1 cellular context compared by ENCODE assay signal in genomic region chr3:94616833-94617232, GRCh38.
A peak's percentile ranks its signal among the peaks of the same experiment; 100 is the strongest.
TF ChIP-seq lines count a peak whose summit lies in the region.

No MANE protein-coding gene starts in this region.

TF ChIP-seq in HepG2, 621 proteins besides CTCF, POLR2A, EP300 and RAD21 (continued from another document):
- TF ChIP-seq, protein P1, sequence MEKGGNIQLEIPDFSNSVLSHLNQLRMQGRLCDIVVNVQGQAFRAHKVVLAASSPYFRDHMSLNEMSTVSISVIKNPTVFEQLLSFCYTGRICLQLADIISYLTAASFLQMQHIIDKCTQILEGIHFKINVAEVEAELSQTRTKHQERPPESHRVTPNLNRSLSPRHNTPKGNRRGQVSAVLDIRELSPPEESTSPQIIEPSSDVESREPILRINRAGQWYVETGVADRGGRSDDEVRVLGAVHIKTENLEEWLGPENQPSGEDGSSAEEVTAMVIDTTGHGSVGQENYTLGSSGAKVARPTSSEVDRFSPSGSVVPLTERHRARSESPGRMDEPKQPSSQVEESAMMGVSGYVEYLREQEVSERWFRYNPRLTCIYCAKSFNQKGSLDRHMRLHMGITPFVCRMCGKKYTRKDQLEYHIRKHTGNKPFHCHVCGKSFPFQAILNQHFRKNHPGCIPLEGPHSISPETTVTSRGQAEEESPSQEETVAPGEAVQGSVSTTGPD (CRISPR knock-in tag; IDR thresholded peaks at IDR 0.05), result no peak
- TF ChIP-seq ZNF207 (IDR thresholded peaks at IDR 0.05; ENCODE audit: borderline replicate concordance) (no peak), SOX5 (CRISPR knock-in tag; IDR thresholded peaks at IDR 0.05; ENCODE audit: borderline replicate concordance) (peak; percentile 70; the same call in 1 of the 2 replicates), SOX13 (IDR thresholded peaks at IDR 0.05) (no peak), SOX13 (CRISPR knock-in tag; conservative IDR thresholded peaks at IDR 0.05 in 1 of 2, IDR thresholded peaks at IDR 0.05 in 1 of 2) (peak in 1 of 2 experiments; percentile 66; a peak in 1 of 4 replicates)
TF ChIP-seq in HepG2: peak in this region for 5.
